In genomic region chr11:23789200-23789853, GRCh38 we compare ENCODE assay signal across 17 cellular contexts.
"Had no signal": no experiment of that assay in that cellular context is flagged by ENCODE, and none has a peak within 500 bp of the region (broad histone marks: within the 10 kb centered on the region; RNA-seq: fewer than 3 reads in every experiment).

No MANE protein-coding gene starts in this region.

- H3K27ac ChIP-seq: dorsolateral prefrontal cortex, gastroesophageal sphincter, left lung, sigmoid colon, thoracic aorta, VCaP had no signal

- H3K27ac Mint-ChIP-seq: activated naive CD4-positive, alpha-beta T cell treated with anti-CD3 and anti-CD28 coated beads for 36 hours; activated naive CD8-positive, alpha-beta T cell treated with anti-CD3 and anti-CD28 coated beads, Interleukin-2, amount 50 U/mL, for 24 hours; activated T-helper 2 cell treated with anti-CD3 and anti-CD28 coated beads, Interferon-gamma antibody, Interleukin-2, Interleukin-4, amounts not matched to agents 10 μg/mL and 5 μg/mL and 100 μg/mL, durations not matched to agents 14 hours and 24 hours and 36 hours; T-helper 1 cell treated with Interleukin-12 subunit alpha and Interleukin-12 subunit beta and Interleukin-4 antibody, amounts not matched to agents 30 μg/mL and 1 μg/mL, for 36 hours had no signal

- ATAC-seq: activated naive CD8-positive, alpha-beta T cell treated with anti-CD3 and anti-CD28 coated beads, Interleukin-2, amount 50 U/mL, for 24 hours; gastroesophageal sphincter; left lung had no signal

- H3K9me3 Mint-ChIP-seq: T-helper 1 cell treated with Interleukin-12 subunit alpha and Interleukin-12 subunit beta and Interleukin-4 antibody, amounts not matched to agents 30 μg/mL and 1 μg/mL, for 36 hours had no signal

- H3K27me3 ChIP-seq: dorsolateral prefrontal cortex, gastroesophageal sphincter, left lung, sigmoid colon had no signal

- H3K4me3 ChIP-seq: dorsolateral prefrontal cortex, gastroesophageal sphincter, left lung, sigmoid colon, thoracic aorta had no signal

- H3K9me3 ChIP-seq: gastroesophageal sphincter, left lung, sigmoid colon, thoracic aorta had no signal

- H3K4me3 Mint-ChIP-seq: activated naive CD4-positive, alpha-beta T cell treated with anti-CD3 and anti-CD28 coated beads for 36 hours; activated naive CD8-positive, alpha-beta T cell treated with anti-CD3 and anti-CD28 coated beads, Interleukin-2, amount 50 U/mL, for 24 hours; T-helper 1 cell treated with Interleukin-12 subunit alpha and Interleukin-12 subunit beta and Interleukin-4 antibody, amounts not matched to agents 30 μg/mL and 1 μg/mL, for 36 hours had no signal

- H3K27me3 Mint-ChIP-seq: activated naive CD8-positive, alpha-beta T cell treated with anti-CD3 and anti-CD28 coated beads, Interleukin-2, amount 50 U/mL, for 24 hours had no signal

- DNase-seq: activated CD4-positive, alpha-beta T cell treated with anti-CD3 and anti-CD28 coated beads for 1 hour; activated CD4-positive, alpha-beta T cell treated with anti-CD3 and anti-CD28 coated beads, Interleukin-2, amount 50 U/mL, for 4 hours; activated naive CD4-positive, alpha-beta T cell treated with anti-CD3 and anti-CD28 coated beads for 36 hours; activated naive CD8-positive, alpha-beta T cell treated with anti-CD3 and anti-CD28 coated beads, Interleukin-2, amount 50 U/mL, for 24 hours; aorta; dorsolateral prefrontal cortex; erythroblast; hippocampal formation; left lung; mammary epithelial cell; sigmoid colon; stimulated activated CD4-positive, alpha-beta T cell treated with anti-CD3 and anti-CD28 coated beads, Interleukin-1b, Interleukin-23, amount 100 ng/mL, for 48 hours had no signal

- H3K4me1 Mint-ChIP-seq: activated naive CD8-positive, alpha-beta T cell treated with anti-CD3 and anti-CD28 coated beads, Interleukin-2, amount 50 U/mL, for 24 hours had no signal
